In the genomic region with DNA sequence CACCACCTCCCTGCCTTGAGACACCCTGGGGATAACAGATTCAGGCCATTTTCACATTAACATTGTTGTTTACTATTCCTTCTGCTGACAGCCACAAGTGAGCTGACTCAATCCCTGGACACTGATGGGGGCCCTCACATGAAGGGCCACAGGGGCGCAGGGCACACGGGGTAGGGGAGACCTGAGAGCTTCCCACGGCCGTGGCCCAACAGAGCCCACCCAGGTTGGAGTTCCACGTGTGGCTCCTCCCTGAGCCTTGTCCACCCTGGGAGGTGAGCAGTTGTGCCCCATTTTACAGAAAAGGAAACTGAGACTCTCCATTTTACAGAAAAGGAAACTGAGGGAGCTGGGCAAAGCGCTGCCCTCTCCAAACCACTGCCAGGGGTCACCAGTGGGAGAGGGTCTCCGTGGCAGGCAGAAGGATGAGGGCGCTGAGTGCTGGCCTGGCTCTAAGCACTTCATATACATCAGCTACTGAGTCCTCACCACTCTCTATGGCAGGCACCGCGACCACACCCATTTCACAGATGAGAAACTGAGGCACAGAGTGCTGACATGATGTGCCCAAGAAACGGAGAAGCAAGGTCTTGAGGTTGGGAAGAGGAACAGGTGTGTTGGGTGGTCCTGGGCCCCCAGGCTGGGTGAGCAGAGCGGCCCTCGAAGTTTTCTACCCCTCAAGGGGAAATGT, we compare ENCODE assay signal across 10 cellular contexts. TPM values are rescaled to one million over a fixed set of nuclear protein-coding genes. Genes with fewer than 3 reads are reported as not detected.
DNase-seq lines count a peak whose midpoint lies in the region; ATAC-seq and TF ChIP-seq lines count a peak whose summit lies in the region.
"Had no signal": no experiment of that assay in that cellular context is flagged by ENCODE, and none has a peak within 500 bp of the region (broad histone marks: within the 10 kb centered on the region; RNA-seq: fewer than 3 reads in every experiment).

No MANE protein-coding gene starts in this region.

- no peak overlapping the region for H3K4me3 ChIP-seq in HEK293 (ENCODE audit: low read depth, low read length)
- H3K4me3 ChIP-seq in right atrium auricular region, result peak overlapping the region in 1 of 2 donors; percentile 82
- H3K4me3 ChIP-seq in spleen, result peak overlapping the region in 5 of 8 donors; percentile 6 to 97 (median 80)
- H3K4me3 ChIP-seq: cardiac muscle cell had no signal

- peak overlapping the region; percentile 96 for H3K4me3 Mint-ChIP-seq in activated T-helper 17 cell treated with anti-CD3 and anti-CD28 coated beads, Interleukin-2, amount 50 U/mL, for 72 hours

- H3K36me3 ChIP-seq in HEK293 (ENCODE audit: control insufficient read depth in 2 of 2, insufficient read depth in 1 of 2, low read length in 2 of 2) (peaks cover 0 to 8% of the 10 kb centered on the region in 2 experiments; a peak in 1 of 3 replicates), right atrium auricular region (no peaks in the 10 kb centered on the region), spleen (peaks cover 0 to 17% (median 0%) of the 10 kb centered on the region in 6 donors)
- H3K36me3 ChIP-seq: cardiac muscle cell had no signal

- H3K4me1 ChIP-seq in HEK293 (ENCODE audit: control insufficient read depth, insufficient read depth, low read length) (0 out of 2 replicates have a peak, but pooled peaks cover 2% of the 10 kb centered on the region), right atrium auricular region (peaks cover 0 to 83% of the 10 kb centered on the region in 2 donors), spleen (peaks cover 71 to 95% (median 82%) of the 10 kb centered on the region in 6 donors)

- peaks cover 28% of the 10 kb centered on the region for H3K4me1 Mint-ChIP-seq in activated T-helper 17 cell treated with anti-CD3 and anti-CD28 coated beads, Interleukin-2, amount 50 U/mL, for 72 hours

- TF ChIP-seq POLR2A in spleen (IDR thresholded peaks at IDR 0.05), result no peak

- H3K9me3 ChIP-seq in HEK293 (ENCODE audit: control insufficient read depth, insufficient read depth, low read depth, low read length), result no peaks in the 10 kb centered on the region
- no peaks in the 10 kb centered on the region for H3K9me3 ChIP-seq in right atrium auricular region
- H3K9me3 ChIP-seq in spleen, result no peaks in the 10 kb centered on the region

- no peak for ATAC-seq in activated T-helper 17 cell treated with anti-CD3 and anti-CD28 coated beads, Interleukin-2, amount 50 U/mL, for 72 hours (replicated peaks)
- no peak for ATAC-seq in GM18517 (IDR thresholded peaks at IDR 0.05; ENCODE audit: unreplicated experiment)

- CTCF ChIA-PET in HEK293 (lab: Yijun Ruan, JAX), result interaction anchor here (0.6 to 1.7 kb wide), 4 partner anchors 12 to 64 kb away, joined by 3 to 6 read pairs (median 4); no protein-coding TSS in a partner anchor

- no peaks in the 10 kb centered on the region for H3K27me3 ChIP-seq in right atrium auricular region
- no peaks in the 10 kb centered on the region for H3K27me3 ChIP-seq in spleen (replicated peaks in 1 of 7)
- H3K27me3 ChIP-seq: cardiac muscle cell had no signal

- H3K27ac ChIP-seq in HEK293 (ENCODE audit: extremely low read depth, low read depth, low read length) (no peak overlapping the region), right atrium auricular region (peak overlapping the region; percentile 97 to 99), spleen (peak overlapping the region; percentile 86 to 98 (median 92))
- H3K27ac ChIP-seq: cardiac muscle cell had no signal

- H3K36me3 Mint-ChIP-seq in activated T-helper 17 cell treated with anti-CD3 and anti-CD28 coated beads, Interleukin-2, amount 50 U/mL, for 72 hours (ENCODE audit: low read depth), result peaks cover 77% of the 10 kb centered on the region

- peak overlapping the region; percentile 93 for H3K27ac Mint-ChIP-seq in activated T-helper 17 cell treated with anti-CD3 and anti-CD28 coated beads, Interleukin-2, amount 50 U/mL, for 72 hours

- intact Hi-C loops in spleen (cut with DNase I; ENCODE audit: low total_unique reads), result no loop called here

- TF ChIP-seq CTCF in HEK293 (tag by site-specific recombination; IDR thresholded peaks at IDR 0.05) (no peak), right atrium auricular region (IDR thresholded peaks at IDR 0.05) (no peak), spleen (IDR thresholded peaks at IDR 0.05 in 8 of 11, conservative IDR thresholded peaks at IDR 0.05 in 3 of 11) (no peak)

- H3K27me3 Mint-ChIP-seq in activated T-helper 17 cell treated with anti-CD3 and anti-CD28 coated beads, Interleukin-2, amount 50 U/mL, for 72 hours, result no peaks in the 10 kb centered on the region

- DNase-seq in right atrium auricular region (ENCODE audit: low spot score) (no peak), spleen (peak; percentile 73), mesenteric fat pad (ENCODE audit: low spot score) (no peak), MV-4-11 (lab: John Stamatoyannopoulos, UW) (no peak)
- DNase-seq in activated CD4-positive, CD25-positive, alpha-beta regulatory T cell treated with anti-CD3 and anti-CD28 coated beads, Interleukin-2, amount 50 U/mL, for 72 hours, result no peak

- no peaks in the 10 kb centered on the region for H3K9me3 Mint-ChIP-seq in activated T-helper 17 cell treated with anti-CD3 and anti-CD28 coated beads, Interleukin-2, amount 50 U/mL, for 72 hours

- 74 to 87% (median 82%) methylated on average over 8 to 13 of the region's 13 CpGs for WGBS in spleen, 5 donors

- POLR2A ChIA-PET in HEK293 (lab: Yijun Ruan, JAX), result no interaction called here

TF ChIP-seq in HEK293, 187 proteins besides CTCF, POLR2A, EP300 and RAD21:
- TF ChIP-seq, protein P1, sequence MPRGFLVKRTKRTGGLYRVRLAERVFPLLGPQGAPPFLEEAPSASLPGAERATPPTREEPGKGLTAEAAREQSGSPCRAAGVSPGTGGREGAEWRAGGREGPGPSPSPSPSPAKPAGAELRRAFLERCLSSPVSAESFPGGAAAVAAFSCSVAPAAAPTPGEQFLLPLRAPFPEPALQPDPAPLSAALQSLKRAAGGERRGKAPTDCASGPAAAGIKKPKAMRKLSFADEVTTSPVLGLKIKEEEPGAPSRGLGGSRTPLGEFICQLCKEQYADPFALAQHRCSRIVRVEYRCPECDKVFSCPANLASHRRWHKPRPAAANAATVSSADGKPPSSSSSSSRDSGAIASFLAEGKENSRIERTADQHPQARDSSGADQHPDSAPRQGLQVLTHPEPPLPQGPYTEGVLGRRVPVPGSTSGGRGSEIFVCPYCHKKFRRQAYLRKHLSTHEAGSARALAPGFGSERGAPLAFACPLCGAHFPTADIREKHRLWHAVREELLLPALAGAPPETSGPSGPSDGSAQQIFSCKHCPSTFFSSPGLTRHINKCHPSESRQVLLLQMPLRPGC (tag by site-specific recombination; IDR thresholded peaks at IDR 0.05), result no peak
- TF ChIP-seq GLIS1 (tag by site-specific recombination; IDR thresholded peaks at IDR 0.05) (peak; percentile 22; the same call in 1 of the 2 replicates), GLIS2 (tag by site-specific recombination; IDR thresholded peaks at IDR 0.05) (peak; percentile 12; the same call in 1 of the 2 replicates)
- TF ChIP-seq, protein P2, sequence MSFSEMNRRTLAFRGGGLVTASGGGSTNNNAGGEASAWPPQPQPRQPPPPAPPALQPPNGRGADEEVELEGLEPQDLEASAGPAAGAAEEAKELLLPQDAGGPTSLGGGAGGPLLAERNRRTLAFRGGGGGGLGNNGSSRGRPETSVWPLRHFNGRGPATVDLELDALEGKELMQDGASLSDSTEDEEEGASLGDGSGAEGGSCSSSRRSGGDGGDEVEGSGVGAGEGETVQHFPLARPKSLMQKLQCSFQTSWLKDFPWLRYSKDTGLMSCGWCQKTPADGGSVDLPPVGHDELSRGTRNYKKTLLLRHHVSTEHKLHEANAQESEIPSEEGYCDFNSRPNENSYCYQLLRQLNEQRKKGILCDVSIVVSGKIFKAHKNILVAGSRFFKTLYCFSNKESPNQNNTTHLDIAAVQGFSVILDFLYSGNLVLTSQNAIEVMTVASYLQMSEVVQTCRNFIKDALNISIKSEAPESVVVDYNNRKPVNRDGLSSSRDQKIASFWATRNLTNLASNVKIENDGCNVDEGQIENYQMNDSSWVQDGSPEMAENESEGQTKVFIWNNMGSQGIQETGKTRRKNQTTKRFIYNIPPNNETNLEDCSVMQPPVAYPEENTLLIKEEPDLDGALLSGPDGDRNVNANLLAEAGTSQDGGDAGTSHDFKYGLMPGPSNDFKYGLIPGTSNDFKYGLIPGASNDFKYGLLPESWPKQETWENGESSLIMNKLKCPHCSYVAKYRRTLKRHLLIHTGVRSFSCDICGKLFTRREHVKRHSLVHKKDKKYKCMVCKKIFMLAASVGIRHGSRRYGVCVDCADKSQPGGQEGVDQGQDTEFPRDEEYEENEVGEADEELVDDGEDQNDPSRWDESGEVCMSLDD (tag by site-specific recombination; IDR thresholded peaks at IDR 0.05), result no peak

RNA-seq across cellular contexts. Expression of a gene that starts 2.3 kb away (rescaled TPM):
- 100 to 1,000 TPM in 1 of 2 donors, 10 to 100 TPM in 1; 56.0 to 197 TPM for total RNA-seq in activated T-helper 17 cell treated with anti-CD3 and anti-CD28 coated beads, Interleukin-2, amount 50 U/mL, for 72 hours
- total RNA-seq in right atrium auricular region (10 to 100 TPM; 65.5 to 89.4 TPM), spleen (100 to 1,000 TPM in 6 of 7 donors, 10 to 100 TPM in 1; 75.0 to 142 (median 113) TPM), mesenteric fat pad (58.8 TPM)
- 10 to 100 TPM; 26.5 to 68.9 (median 50.4) TPM for polyA plus RNA-seq in spleen

RNA-seq across cellular contexts. Expression of a gene that starts 35.7 kb away (rescaled TPM):
- 10 to 100 TPM; 83.6 to 87.3 TPM for total RNA-seq in activated T-helper 17 cell treated with anti-CD3 and anti-CD28 coated beads, Interleukin-2, amount 50 U/mL, for 72 hours
- total RNA-seq in right atrium auricular region, result 10 to 100 TPM; 21.2 to 46.8 TPM
- 10 to 100 TPM; 32.8 to 78.8 (median 44.6) TPM for total RNA-seq in spleen
- 10 to 100 TPM; 21.7 to 38.9 (median 23.0) TPM for polyA plus RNA-seq in spleen
- 38.9 TPM for total RNA-seq in mesenteric fat pad

RNA-seq across cellular contexts. Expression of a gene that starts 52.2 kb away (rescaled TPM):
- under 1 TPM; 0.39 to 0.93 TPM for total RNA-seq in activated T-helper 17 cell treated with anti-CD3 and anti-CD28 coated beads, Interleukin-2, amount 50 U/mL, for 72 hours
- total RNA-seq in right atrium auricular region (100 to 1,000 TPM in 1 of 2 donors, 10 to 100 TPM in 1; 61.4 to 132 TPM), spleen (10 to 100 TPM in 3 of 7 donors, 1 to 10 TPM in 4; 4.7 to 20.0 (median 9.1) TPM), mesenteric fat pad (1.1 TPM)
- 1 to 10 TPM; 1.8 to 5.9 (median 1.9) TPM for polyA plus RNA-seq in spleen
- total RNA-seq: renal cortical epithelial cell had no signal
